Comparison of ENCODE assay signal across 8 cellular contexts in genomic region chr1:17441265-17441992, GRCh38. TPM values are rescaled to one million over a fixed set of nuclear protein-coding genes. Genes with fewer than 3 reads are reported as not detected.
DNase-seq lines count a peak whose midpoint lies in the region; ATAC-seq and TF ChIP-seq lines count a peak whose summit lies in the region.

No MANE protein-coding gene starts in this region.

- DNase-seq in activated naive CD4-positive, alpha-beta T cell treated with anti-CD3 and anti-CD28 coated beads, Interleukin-2, amount 50 U/mL, for 16 hours, result no peak
- no peak for DNase-seq in NT2/D1 (ENCODE audit: low read depth, low spot score)
- no peak for DNase-seq in esophagus squamous epithelium (lab: John Stamatoyannopoulos, UW)
- no peak for DNase-seq in hepatic stellate cell (ENCODE audit: low spot score)

- 19 to 42% methylated on average over 7 to 10 of the region's 10 CpGs for WGBS in esophagus squamous epithelium, 2 donors
- WGBS in urinary bladder, result 61% methylated on average over 10 of the region's 10 CpGs

- peak in 4 of 6 experiments; percentile 12 to 54 (median 28) for TF ChIP-seq CTCF in esophagus squamous epithelium (IDR thresholded peaks at IDR 0.05)

- peak overlapping the region; percentile 44 for H3K9ac ChIP-seq in NT2/D1 (ENCODE audit: insufficient read length, low read depth)

- no peaks in the 10 kb centered on the region for H3K27me3 Mint-ChIP-seq in activated naive CD4-positive, alpha-beta T cell treated with anti-CD3 and anti-CD28 coated beads, Interleukin-2, amount 50 U/mL, for 24 hours

- H3K4me1 Mint-ChIP-seq in activated naive CD4-positive, alpha-beta T cell treated with anti-CD3 and anti-CD28 coated beads, Interleukin-2, amount 50 U/mL, for 24 hours, result peaks cover 29% of the 10 kb centered on the region

- peak overlapping the region; percentile 59 for H3K27ac Mint-ChIP-seq in activated naive CD4-positive, alpha-beta T cell treated with anti-CD3 and anti-CD28 coated beads, Interleukin-2, amount 50 U/mL, for 24 hours

- no peaks in the 10 kb centered on the region for H3K9me3 ChIP-seq in NT2/D1 (ENCODE audit: insufficient read depth, low read length)
- no peaks in the 10 kb centered on the region for H3K9me3 ChIP-seq in esophagus squamous epithelium

- H3K27ac ChIP-seq in esophagus squamous epithelium (peak overlapping the region; percentile 86 to 98 (median 88)), urinary bladder (ENCODE audit: low read depth) (peak overlapping the region; percentile 53)

- H3K27me3 ChIP-seq in NT2/D1 (ENCODE audit: insufficient read depth, insufficient read length), result no peaks in the 10 kb centered on the region
- H3K27me3 ChIP-seq in esophagus squamous epithelium, result no peaks in the 10 kb centered on the region

- no peaks in the 10 kb centered on the region for H3K4me1 ChIP-seq in NT2/D1 (ENCODE audit: insufficient read depth, insufficient read length)
- H3K4me1 ChIP-seq in esophagus squamous epithelium, result peaks cover 30 to 59% (median 41%) of the 10 kb centered on the region in 3 donors
- H3K4me1 ChIP-seq in urinary bladder (ENCODE audit: insufficient read depth), result no peaks in the 10 kb centered on the region

- H3K36me3 Mint-ChIP-seq in activated naive CD4-positive, alpha-beta T cell treated with anti-CD3 and anti-CD28 coated beads, Interleukin-2, amount 50 U/mL, for 24 hours, result no peaks in the 10 kb centered on the region

- H3K4me3 ChIP-seq in NT2/D1 (ENCODE audit: insufficient read length, low read depth), result peak overlapping the region; percentile 19
- H3K4me3 ChIP-seq in esophagus squamous epithelium, result peak overlapping the region; percentile 31 to 94 (median 85)
- H3K4me3 ChIP-seq in urinary bladder (ENCODE audit: low read depth, low read length), result no peak overlapping the region

- peak overlapping the region; percentile 62 for H3K4me3 Mint-ChIP-seq in activated naive CD4-positive, alpha-beta T cell treated with anti-CD3 and anti-CD28 coated beads, Interleukin-2, amount 50 U/mL, for 24 hours

- H3K9me3 Mint-ChIP-seq in activated naive CD4-positive, alpha-beta T cell treated with anti-CD3 and anti-CD28 coated beads, Interleukin-2, amount 50 U/mL, for 24 hours, result no peaks in the 10 kb centered on the region

- H3K36me3 ChIP-seq in NT2/D1 (ENCODE audit: insufficient read depth, insufficient read length, low read length) (peaks cover 9% of the 10 kb centered on the region), esophagus squamous epithelium (peaks cover 0 to 1% (median 0%) of the 10 kb centered on the region in 3 donors), urinary bladder (ENCODE audit: insufficient read depth) (no peaks in the 10 kb centered on the region)

- no peak for ATAC-seq in HG02798 (IDR thresholded peaks at IDR 0.05; ENCODE audit: poor library complexity, unreplicated experiment)
- ATAC-seq in GM18511 (IDR thresholded peaks at IDR 0.05; ENCODE audit: unreplicated experiment), result no peak

- TF ChIP-seq POLR2A in esophagus squamous epithelium (IDR thresholded peaks at IDR 0.05), result no peak

- intact Hi-C loops in esophagus squamous epithelium (cut with DNase I), result no loop called here

RNA-seq across cellular contexts. Expression of gene RCC2, which starts 2.0 kb away (rescaled TPM):
- total RNA-seq in esophagus squamous epithelium (10 to 100 TPM; 51.3 to 81.3 (median 53.6) TPM), urinary bladder (36.9 TPM)
- 24.0 TPM for polyA plus RNA-seq in urinary bladder
